In the genomic region with DNA sequence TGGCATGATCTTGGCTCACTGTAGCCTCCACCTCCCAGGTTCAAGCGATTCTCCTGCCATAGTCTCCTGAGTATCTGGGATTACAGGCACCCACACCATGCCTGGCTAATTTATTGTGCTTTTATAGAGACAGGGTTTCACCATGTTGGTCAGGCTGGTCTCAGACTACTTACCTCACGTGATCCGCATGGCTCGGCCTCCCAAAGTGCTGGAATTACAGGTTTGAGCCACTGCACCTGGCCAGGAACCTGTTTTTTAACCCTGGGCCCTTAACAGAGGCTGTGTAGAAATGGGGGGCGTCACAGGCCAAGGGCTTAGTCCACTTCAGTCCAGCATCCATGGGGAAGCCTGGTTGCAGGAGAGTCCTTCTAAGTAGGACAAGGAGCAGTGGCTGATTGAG, we compare ENCODE assay signal across 1 cellular context.
TF ChIP-seq lines count a peak whose summit lies in the region.

No MANE protein-coding gene starts in this region.

TF ChIP-seq in GM23338, 12 proteins besides CTCF, POLR2A, EP300 and RAD21 (continued from another document):
- no peak for TF ChIP-seq EZH2phosphoT487 (IDR thresholded peaks at IDR 0.05; ENCODE audit: unreplicated experiment)
- TF ChIP-seq, protein P1, sequence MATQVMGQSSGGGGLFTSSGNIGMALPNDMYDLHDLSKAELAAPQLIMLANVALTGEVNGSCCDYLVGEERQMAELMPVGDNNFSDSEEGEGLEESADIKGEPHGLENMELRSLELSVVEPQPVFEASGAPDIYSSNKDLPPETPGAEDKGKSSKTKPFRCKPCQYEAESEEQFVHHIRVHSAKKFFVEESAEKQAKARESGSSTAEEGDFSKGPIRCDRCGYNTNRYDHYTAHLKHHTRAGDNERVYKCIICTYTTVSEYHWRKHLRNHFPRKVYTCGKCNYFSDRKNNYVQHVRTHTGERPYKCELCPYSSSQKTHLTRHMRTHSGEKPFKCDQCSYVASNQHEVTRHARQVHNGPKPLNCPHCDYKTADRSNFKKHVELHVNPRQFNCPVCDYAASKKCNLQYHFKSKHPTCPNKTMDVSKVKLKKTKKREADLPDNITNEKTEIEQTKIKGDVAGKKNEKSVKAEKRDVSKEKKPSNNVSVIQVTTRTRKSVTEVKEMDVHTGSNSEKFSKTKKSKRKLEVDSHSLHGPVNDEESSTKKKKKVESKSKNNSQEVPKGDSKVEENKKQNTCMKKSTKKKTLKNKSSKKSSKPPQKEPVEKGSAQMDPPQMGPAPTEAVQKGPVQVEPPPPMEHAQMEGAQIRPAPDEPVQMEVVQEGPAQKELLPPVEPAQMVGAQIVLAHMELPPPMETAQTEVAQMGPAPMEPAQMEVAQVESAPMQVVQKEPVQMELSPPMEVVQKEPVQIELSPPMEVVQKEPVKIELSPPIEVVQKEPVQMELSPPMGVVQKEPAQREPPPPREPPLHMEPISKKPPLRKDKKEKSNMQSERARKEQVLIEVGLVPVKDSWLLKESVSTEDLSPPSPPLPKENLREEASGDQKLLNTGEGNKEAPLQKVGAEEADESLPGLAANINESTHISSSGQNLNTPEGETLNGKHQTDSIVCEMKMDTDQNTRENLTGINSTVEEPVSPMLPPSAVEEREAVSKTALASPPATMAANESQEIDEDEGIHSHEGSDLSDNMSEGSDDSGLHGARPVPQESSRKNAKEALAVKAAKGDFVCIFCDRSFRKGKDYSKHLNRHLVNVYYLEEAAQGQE (IDR thresholded peaks at IDR 0.05; ENCODE audit: unreplicated experiment): no peak
- no peak for TF ChIP-seq CREB1 (CRISPR knock-in tag; IDR thresholded peaks at IDR 0.05; ENCODE audit: low read depth)
- TF ChIP-seq JUNB (IDR thresholded peaks at IDR 0.05; ENCODE audit: unreplicated experiment): no peak
- no peak for TF ChIP-seq POLR2AphosphoS5 (IDR thresholded peaks at IDR 0.05; ENCODE audit: low read depth)
- TF ChIP-seq, protein P2, sequence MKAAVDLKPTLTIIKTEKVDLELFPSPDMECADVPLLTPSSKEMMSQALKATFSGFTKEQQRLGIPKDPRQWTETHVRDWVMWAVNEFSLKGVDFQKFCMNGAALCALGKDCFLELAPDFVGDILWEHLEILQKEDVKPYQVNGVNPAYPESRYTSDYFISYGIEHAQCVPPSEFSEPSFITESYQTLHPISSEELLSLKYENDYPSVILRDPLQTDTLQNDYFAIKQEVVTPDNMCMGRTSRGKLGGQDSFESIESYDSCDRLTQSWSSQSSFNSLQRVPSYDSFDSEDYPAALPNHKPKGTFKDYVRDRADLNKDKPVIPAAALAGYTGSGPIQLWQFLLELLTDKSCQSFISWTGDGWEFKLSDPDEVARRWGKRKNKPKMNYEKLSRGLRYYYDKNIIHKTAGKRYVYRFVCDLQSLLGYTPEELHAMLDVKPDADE (IDR thresholded peaks at IDR 0.05): no peak
- no peak for TF ChIP-seq ZNF331 (CRISPR knock-in tag; IDR thresholded peaks at IDR 0.05; ENCODE audit: low read depth)
TF ChIP-seq in GM23338: peak in this region for 0.
